ENCODE assay signal across 9 cellular contexts in the genomic region with DNA sequence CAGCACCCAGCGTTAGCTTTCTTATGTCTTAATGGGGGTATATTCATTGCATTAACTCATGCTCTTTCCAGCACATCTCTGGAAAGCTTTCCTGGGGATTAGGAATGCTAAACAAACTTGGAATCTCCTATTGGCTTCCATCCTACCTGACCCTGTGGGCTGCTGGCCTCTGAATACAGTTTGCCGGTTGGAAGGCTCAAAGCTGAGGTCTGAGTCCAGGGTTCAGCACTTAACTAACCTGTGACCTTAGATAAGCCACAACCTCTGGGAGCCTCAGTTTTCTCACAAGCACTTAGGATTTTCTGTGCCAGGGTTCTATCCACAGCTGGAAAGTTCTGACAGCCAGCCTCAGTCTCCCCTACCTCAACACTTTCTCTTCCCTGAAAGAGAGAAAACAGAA. TPM values are rescaled to one million over a fixed set of nuclear protein-coding genes. Genes with fewer than 3 reads are reported as not detected.
"Had no signal": no experiment of that assay in that cellular context is flagged by ENCODE, and none has a peak within 500 bp of the region (broad histone marks: within the 10 kb centered on the region; RNA-seq: fewer than 3 reads in every experiment).

No MANE protein-coding gene starts in this region.

- H3K36me3 ChIP-seq: HAP-1 had no signal

- H3K4me3 ChIP-seq: GM23248, HAP-1, K562 had no signal

- ATAC-seq: HCT116, K562 had no signal

- H3K27ac ChIP-seq: GM23248, HL-60 had no signal

- H3K9ac ChIP-seq: GM23248 had no signal

- DNase-seq: GM23248, GOT3, H7, HFFc6, IMR-90 had no signal

- H3K9me3 ChIP-seq: HAP-1 had no signal

- H2AFZ ChIP-seq: GM23248 had no signal

- FAIRE-seq: K562 had no signal

RNA-seq across cellular contexts. Expression of a gene that starts 12.9 kb away (rescaled TPM):
- polyA plus RNA-seq: GM23248 had no signal
